In the genomic region with DNA sequence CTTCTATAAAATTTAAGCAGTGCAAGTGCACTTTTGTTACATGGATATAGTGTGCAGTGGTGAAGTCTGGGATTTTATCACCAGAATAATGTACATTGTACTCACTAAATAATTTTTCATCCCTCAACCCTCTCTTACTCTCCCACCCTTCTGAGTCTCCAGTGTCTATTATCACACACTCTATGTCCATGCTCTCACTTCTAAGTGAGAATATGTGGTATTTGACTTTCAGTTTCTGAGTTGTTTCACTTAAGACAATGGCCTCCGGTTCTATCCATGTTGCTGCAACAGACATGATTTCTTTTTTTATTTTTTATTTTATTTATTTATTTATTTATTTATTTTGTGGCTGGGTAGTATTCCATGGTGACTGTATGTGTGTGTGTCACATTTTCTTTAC, we compare ENCODE assay signal across 23 cellular contexts.
DNase-seq lines count a peak whose midpoint lies in the region; ATAC-seq, FAIRE-seq and TF ChIP-seq lines count a peak whose summit lies in the region.
"Had no signal": no experiment of that assay in that cellular context is flagged by ENCODE, and none has a peak within 500 bp of the region (broad histone marks: within the 10 kb centered on the region; RNA-seq: fewer than 3 reads in every experiment).

No MANE protein-coding gene starts in this region.

- H3K27ac ChIP-seq in MM.1S (ENCODE audit: low read length) (no peak overlapping the region), GM12878 (ENCODE audit: control insufficient read depth, insufficient read depth) (no peak overlapping the region), dorsolateral prefrontal cortex (no peak overlapping the region)
- H3K27ac ChIP-seq: 22Rv1; A549; BLaER1 treated with 17β-estradiol and CSF1 and Interleukin-3, amounts not matched to agents 10 nM and 100 nM; C4-2B had no signal

- H3K4me3 Mint-ChIP-seq in T-cell: no peak overlapping the region
- H3K4me3 Mint-ChIP-seq: B cell; CD4-positive, alpha-beta T cell; CD8-positive, alpha-beta T cell had no signal

- TF ChIP-seq POLR2A in H54 (IDR thresholded peaks at IDR 0.05; ENCODE audit: low read depth, low read length): no peak
- no peak for TF ChIP-seq POLR2A in GM12878 (IDR thresholded peaks at IDR 0.05; ENCODE audit: low read depth, low read length)

- no peak overlapping the region for H3K27ac Mint-ChIP-seq in T-cell
- H3K27ac Mint-ChIP-seq: B cell; CD4-positive, alpha-beta T cell; CD8-positive, alpha-beta T cell had no signal

- TF ChIP-seq RAD21 in GM12878 (IDR thresholded peaks at IDR 0.05; ENCODE audit: insufficient read depth, low read depth, low read length): no peak

- FAIRE-seq in H54 (lab: Jason Lieb, UNC): peak; percentile 38
- FAIRE-seq in GM12878 (lab: Jason Lieb, UNC): no peak
- FAIRE-seq: A549, D721Med, GM12891, GM19239 had no signal

- H4K20me1 ChIP-seq in MM.1S (ENCODE audit: insufficient read depth, low read length): no peaks in the 10 kb centered on the region
- H4K20me1 ChIP-seq in GM12878 (ENCODE audit: control insufficient read depth, insufficient read depth): no peaks in the 10 kb centered on the region
- H4K20me1 ChIP-seq: BLaER1 treated with 17β-estradiol and CSF1 and Interleukin-3, amounts not matched to agents 10 nM and 100 nM had no signal

- in situ Hi-C loops in GM12878 (cut with MboI): no loop called here

- intact Hi-C loops in GM12878 (cut with micrococcal nuclease; ENCODE audit: unreplicated experiment): no loop called here
- intact Hi-C loops in dorsolateral prefrontal cortex (cut with DNase I): no loop called here

- DNase-seq in H54 (ENCODE audit: insufficient read length, low spot score) (no peak), MM.1S (peak; percentile 56), GM12878 (ENCODE audit: low read depth, low spot score) (no peak), dorsolateral prefrontal cortex (no peak), T-cell (no peak)
- DNase-seq: AML-193; Caco-2; Calu3; CD4-positive, alpha-beta T cell; CD8-positive, alpha-beta T cell; DMS53; DMS79; DND-41; EL; GDM1 had no signal

- CTCF ChIA-PET in GM12878 (lab: Yijun Ruan, JAX) (no interaction called here), T-cell (lab: Charles Lee) (no interaction called here)

- H2AFZ ChIP-seq in MM.1S (ENCODE audit: low read length) (no peak overlapping the region), GM12878 (ENCODE audit: control insufficient read depth, low read depth, low read length) (no peak overlapping the region)

- H3K9me3 Mint-ChIP-seq in T-cell: peaks cover 0 to 8% (median 3%) of the 10 kb centered on the region in 3 donors

- no peaks in the 10 kb centered on the region for H3F3A ChIP-seq in MM.1S (ENCODE audit: insufficient read depth, low read length)

- H3K36me3 Mint-ChIP-seq in T-cell: no peaks in the 10 kb centered on the region
- H3K36me3 Mint-ChIP-seq: CD8-positive, alpha-beta T cell had no signal

- H3K9ac ChIP-seq in MM.1S (ENCODE audit: low read length) (no peak overlapping the region), GM12878 (ENCODE audit: control insufficient read depth, insufficient read depth, low read length) (no peak overlapping the region)
- H3K9ac ChIP-seq: BLaER1 treated with 17β-estradiol and CSF1 and Interleukin-3, amounts not matched to agents 10 nM and 100 nM had no signal

- SMC1A ChIA-PET in GM12878 (lab: Charles Lee; ENCODE audit: uncharacterized antibody, unreplicated experiment): no interaction called here

- H3K27me3 ChIP-seq in MM.1S (replicated peaks; ENCODE audit: insufficient read depth, low read length) (no peaks in the 10 kb centered on the region), GM12878 (replicated peaks in 1 of 2; ENCODE audit: control insufficient read depth in 2 of 2, insufficient read depth in 2 of 2, low read length in 1 of 2) (no peaks in the 10 kb centered on the region), dorsolateral prefrontal cortex (no peaks in the 10 kb centered on the region)
- H3K27me3 ChIP-seq: BLaER1 treated with 17β-estradiol and CSF1 and Interleukin-3, amounts not matched to agents 10 nM and 100 nM had no signal

- no peaks in the 10 kb centered on the region for H3K79me2 ChIP-seq in MM.1S (ENCODE audit: low read length)
- H3K79me2 ChIP-seq in GM12878 (ENCODE audit: control insufficient read depth, insufficient read depth, low read length): no peaks in the 10 kb centered on the region

- H3K27me3 Mint-ChIP-seq in T-cell: no peaks in the 10 kb centered on the region
- H3K27me3 Mint-ChIP-seq: B cell; CD4-positive, alpha-beta T cell had no signal

- H3K4me2 ChIP-seq in MM.1S (ENCODE audit: low read depth, low read length) (no peak overlapping the region), GM12878 (ENCODE audit: control insufficient read depth, insufficient read depth) (no peak overlapping the region)
- H3K4me2 ChIP-seq: A549; BLaER1 treated with 17β-estradiol and CSF1 and Interleukin-3, amounts not matched to agents 10 nM and 100 nM had no signal

- POLR2A ChIA-PET in GM12878 (lab: Charles Lee): no interaction called here
- POLR2A ChIA-PET in T-cell (lab: Charles Lee): no interaction called here

- H3K4me1 Mint-ChIP-seq in T-cell: no peaks in the 10 kb centered on the region
- H3K4me1 Mint-ChIP-seq: B cell had no signal

- RAD21 ChIA-PET in GM12878 (lab: Charles Lee; ENCODE audit: unreplicated experiment): no interaction called here

- H3K4me3 ChIP-seq in MM.1S (ENCODE audit: low read length): no peak overlapping the region
- H3K4me3 ChIP-seq in GM12878: no peak overlapping the region
- H3K4me3 ChIP-seq in dorsolateral prefrontal cortex: no peak overlapping the region
- H3K4me3 ChIP-seq: A549; BLaER1 treated with 17β-estradiol and CSF1 and Interleukin-3, amounts not matched to agents 10 nM and 100 nM had no signal

- BruUV-seq in GM12878 (replicated peaks; lab: Mats Ljungman, UMichigan): no TSS peak

- no peaks in the 10 kb centered on the region for H3K9me2 ChIP-seq in MM.1S (replicated peaks; ENCODE audit: insufficient read depth, low read length)

- no peak for TF ChIP-seq EP300 in GM12878 (IDR thresholded peaks at IDR 0.05; ENCODE audit: borderline replicate concordance in 1 of 2, control insufficient read depth in 1 of 2, low read depth in 2 of 2, low read length in 2 of 2)

- ATAC-seq in GM12878: peak; percentile 36; the same call in 1 of the 3 replicates
- no peak for ATAC-seq in T-cell (replicated peaks in 1 of 4)
- ATAC-seq: A549; CD8-positive, alpha-beta T cell had no signal

- H3K4me1 ChIP-seq in MM.1S (ENCODE audit: low read length): no peaks in the 10 kb centered on the region
- H3K4me1 ChIP-seq in GM12878 (ENCODE audit: control insufficient read depth, insufficient read depth, low read length): no peaks in the 10 kb centered on the region
- H3K4me1 ChIP-seq: A549, Caco-2 had no signal

- H3K36me3 ChIP-seq in MM.1S (replicated peaks; ENCODE audit: insufficient read depth, low read length) (no peaks in the 10 kb centered on the region), GM12878 (ENCODE audit: control insufficient read depth in 2 of 2, insufficient read depth in 2 of 2, low read length in 1 of 2) (no peaks in the 10 kb centered on the region)
- H3K36me3 ChIP-seq: BLaER1 treated with 17β-estradiol and CSF1 and Interleukin-3, amounts not matched to agents 10 nM and 100 nM had no signal

- no peaks in the 10 kb centered on the region for H3K9me3 ChIP-seq in MM.1S (replicated peaks; ENCODE audit: insufficient read depth, low read length)
- H3K9me3 ChIP-seq in GM12878 (replicated peaks; ENCODE audit: control insufficient read depth, insufficient read depth, low read length): no peaks in the 10 kb centered on the region
- H3K9me3 ChIP-seq: A549; BLaER1 treated with 17β-estradiol and CSF1 and Interleukin-3, amounts not matched to agents 10 nM and 100 nM; Caco-2 had no signal

- 47% methylated on average over 1 of the region's 1 CpG for WGBS in GM12878 (ENCODE audit: insufficient coverage, insufficient replicate concordance, low lambda C conversion rate, missing lambda C conversion rate)

- TF ChIP-seq CTCF in MM.1S (IDR thresholded peaks at IDR 0.05; ENCODE audit: low read length): no peak
- TF ChIP-seq CTCF in GM12878 (IDR thresholded peaks at IDR 0.05 in 2 of 3, conservative IDR thresholded peaks at IDR 0.05 in 1 of 3; ENCODE audit: control insufficient read depth in 2 of 3, extremely low read depth in 1 of 3, insufficient read depth in 1 of 3, low read depth in 3 of 3, low read length in 3 of 3): no peak
- no peak for TF ChIP-seq CTCF in dorsolateral prefrontal cortex (IDR thresholded peaks at IDR 0.05 in 54 of 56, conservative IDR thresholded peaks at IDR 0.05 in 2 of 56; ENCODE audit: low read depth in 1 of 56, partially characterized antibody in 56 of 56)

TF ChIP-seq in GM12878, 131 proteins besides CTCF, POLR2A, EP300 and RAD21:
- TF ChIP-seq RB1 (IDR thresholded peaks at IDR 0.05; ENCODE audit: borderline replicate concordance) (no peak), CBX3 (IDR thresholded peaks at IDR 0.05; ENCODE audit: borderline replicate concordance, low read depth) (no peak), ASH2L (IDR thresholded peaks at IDR 0.05; ENCODE audit: borderline replicate concordance, low read depth) (no peak), YBX1 (IDR thresholded peaks at IDR 0.05) (no peak), BRCA1 (IDR thresholded peaks at IDR 0.05; ENCODE audit: low read depth, low read length) (no peak)
- TF ChIP-seq, protein P1, sequence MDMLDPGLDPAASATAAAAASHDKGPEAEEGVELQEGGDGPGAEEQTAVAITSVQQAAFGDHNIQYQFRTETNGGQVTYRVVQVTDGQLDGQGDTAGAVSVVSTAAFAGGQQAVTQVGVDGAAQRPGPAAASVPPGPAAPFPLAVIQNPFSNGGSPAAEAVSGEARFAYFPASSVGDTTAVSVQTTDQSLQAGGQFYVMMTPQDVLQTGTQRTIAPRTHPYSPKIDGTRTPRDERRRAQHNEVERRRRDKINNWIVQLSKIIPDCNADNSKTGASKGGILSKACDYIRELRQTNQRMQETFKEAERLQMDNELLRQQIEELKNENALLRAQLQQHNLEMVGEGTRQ (IDR thresholded peaks at IDR 0.05; ENCODE audit: borderline replicate concordance, low read depth, low read length): no peak
